Comparison of ENCODE assay signal across 20 cellular contexts in genomic region chr11:91527380-91528030, GRCh38.
"Had no signal": no experiment of that assay in that cellular context is flagged by ENCODE, and none has a peak within 500 bp of the region (broad histone marks: within the 10 kb centered on the region; RNA-seq: fewer than 3 reads in every experiment).

No MANE protein-coding gene starts in this region.

- H3K36me3 ChIP-seq: esophagus squamous epithelium, heart right ventricle, left lung, lower lobe of right lung, spleen, tibial nerve had no signal

- DNase-seq: activated CD4-positive, alpha-beta T cell treated with anti-CD3 and anti-CD28 coated beads, Interleukin-2, amount 50 U/mL, for 1 hour; activated CD8-positive, alpha-beta T cell treated with anti-CD3 and anti-CD28 coated beads for 36 hours; activated gamma-delta T cell treated with Interleukin-2 at 50 U/mL for 16 hours; activated naive CD8-positive, alpha-beta T cell treated with anti-CD3 and anti-CD28 coated beads, Interleukin-2, amount 50 U/mL, for 24 hours; activated T-cell treated with anti-CD3 and anti-CD28 coated beads, Interleukin-2, amount 50 U/mL, for 4 hours; amygdala; caudate nucleus; esophagus squamous epithelium; foreskin melanocyte; heart right ventricle; left lung; lower lobe of right lung; mesenchymal stem cell; natural killer cell; right cardiac atrium; spleen; stimulated activated naive CD4-positive, alpha-beta T cell; T-helper 9 cell had no signal

- H3K9me3 ChIP-seq: lower lobe of right lung had no signal

- H3K27me3 ChIP-seq: esophagus squamous epithelium, heart right ventricle, left lung, spleen, tibial nerve had no signal

- H3K4me1 ChIP-seq: esophagus squamous epithelium, heart right ventricle, left lung, lower lobe of right lung, spleen, tibial nerve had no signal

- H3K4me3 ChIP-seq: esophagus squamous epithelium, heart right ventricle, left lung, lower lobe of right lung, spleen, tibial nerve had no signal

- H3K27ac ChIP-seq: esophagus squamous epithelium, heart right ventricle, left lung, lower lobe of right lung, spleen, tibial nerve had no signal

- ATAC-seq: activated CD8-positive, alpha-beta T cell treated with anti-CD3 and anti-CD28 coated beads for 36 hours; activated naive CD8-positive, alpha-beta T cell treated with anti-CD3 and anti-CD28 coated beads, Interleukin-2, amount 50 U/mL, for 24 hours; activated T-cell treated with anti-CD3 and anti-CD28 coated beads, Interleukin-2, amount 50 U/mL, for 4 hours; activated T-helper 17 cell treated with anti-CD3 and anti-CD28 coated beads, Interleukin-2, amount 50 U/mL, for 72 hours; heart right ventricle; left lung; lower lobe of right lung; natural killer cell; right cardiac atrium had no signal
